In the genomic region with DNA sequence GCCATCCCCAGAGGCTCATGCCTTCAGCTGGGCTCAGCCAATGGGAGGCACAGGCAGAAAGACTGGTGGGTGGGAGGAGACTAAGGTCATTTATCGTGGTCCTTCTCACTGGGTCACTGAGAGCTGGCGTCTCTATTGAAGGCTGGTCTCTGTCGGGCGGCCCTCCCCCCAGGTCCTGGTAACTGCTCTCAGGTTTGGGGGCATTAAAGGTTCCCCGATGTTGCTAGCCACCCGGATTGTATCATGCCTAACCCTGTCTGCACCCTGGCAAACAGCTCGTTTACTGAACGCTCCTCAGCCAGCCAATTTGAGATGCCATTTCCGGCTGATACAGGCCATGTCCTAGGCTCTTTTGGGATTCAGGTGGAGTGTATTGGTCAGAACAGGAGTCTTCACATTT, we compare ENCODE assay signal across 16 cellular contexts. TPM values are rescaled to one million over a fixed set of nuclear protein-coding genes. Genes with fewer than 3 reads are reported as not detected.
DNase-seq lines count a peak whose midpoint lies in the region; ATAC-seq, FAIRE-seq and TF ChIP-seq lines count a peak whose summit lies in the region.
"Had no signal": no experiment of that assay in that cellular context is flagged by ENCODE, and none has a peak within 500 bp of the region (broad histone marks: within the 10 kb centered on the region; RNA-seq: fewer than 3 reads in every experiment).

No MANE protein-coding gene starts in this region.

- H3K4me2 ChIP-seq in HepG2 (ENCODE audit: low read depth, low read length): no peak overlapping the region
- H3K4me2 ChIP-seq: KMS-11, smooth muscle cell had no signal

- no peaks in the 10 kb centered on the region for H3K36me3 ChIP-seq in cardiac muscle cell
- peaks cover 0 to 33% of the 10 kb centered on the region in 2 donors for H3K36me3 ChIP-seq in gastroesophageal sphincter
- H3K36me3 ChIP-seq in sigmoid colon: peaks cover 0 to 23% (median 15%) of the 10 kb centered on the region in 4 donors
- peaks cover 4 to 25% of the 10 kb centered on the region in 2 donors for H3K36me3 ChIP-seq in vagina
- H3K36me3 ChIP-seq in HepG2 (replicated peaks in 1 of 2; ENCODE audit: control insufficient read depth in 1 of 2, insufficient read depth in 2 of 2, low read length in 2 of 2): peaks cover 0 to 15% of the 10 kb centered on the region in 2 experiments; a peak in 2 of 5 replicates

- peak overlapping the region; percentile 21 for H3K27ac ChIP-seq in cardiac muscle cell
- peak overlapping the region in 3 of 4 donors; percentile 55 to 66 (median 60) for H3K27ac ChIP-seq in gastroesophageal sphincter
- peak overlapping the region; percentile 20 to 64 (median 34) for H3K27ac ChIP-seq in sigmoid colon
- H3K27ac ChIP-seq in vagina: peak overlapping the region; percentile 62
- no peak overlapping the region for H3K27ac ChIP-seq in HepG2 (ENCODE audit: extremely low read length, insufficient read depth, low read length)
- H3K27ac ChIP-seq: neutrophil, SK-N-MC had no signal

- TF ChIP-seq EP300 in gastroesophageal sphincter (IDR thresholded peaks at IDR 0.05): no peak
- TF ChIP-seq EP300 in sigmoid colon (IDR thresholded peaks at IDR 0.05): no peak
- no peak for TF ChIP-seq EP300 in HepG2 (IDR thresholded peaks at IDR 0.05; ENCODE audit: low read depth in 2 of 2, low read length in 2 of 2)
- no peak for TF ChIP-seq EP300 in HepG2 (CRISPR knock-in tag; IDR thresholded peaks at IDR 0.05; ENCODE audit: borderline replicate concordance)

- no peak for TF ChIP-seq RAD21 in HepG2 (CRISPR knock-in tag; IDR thresholded peaks at IDR 0.05)

- H3K79me2 ChIP-seq in HepG2 (ENCODE audit: insufficient read depth, low read length): no peaks in the 10 kb centered on the region

- DNase-seq in cardiac muscle cell (ENCODE audit: low read depth in 1 of 2, low spot score in 1 of 2): no peak
- no peak for DNase-seq in cardiac septum (ENCODE audit: low spot score)
- DNase-seq in sigmoid colon: no peak
- no peak for DNase-seq in vagina (ENCODE audit: extremely low spot score in 2 of 2)
- DNase-seq in HepG2 (ENCODE audit: low spot score): no peak
- DNase-seq in SKM-1 (lab: John Stamatoyannopoulos, UW; ENCODE audit: unreplicated experiment): no peak
- DNase-seq: activated CD4-positive, alpha-beta memory T cell treated with anti-CD3 and anti-CD28 coated beads for 36 hours; NCI-H1417; NCI-H446 had no signal

- H3K4me3 ChIP-seq in cardiac muscle cell (no peak overlapping the region), gastroesophageal sphincter (no peak overlapping the region), sigmoid colon (no peak overlapping the region), vagina (no peak overlapping the region), HepG2 (replicated peaks in 1 of 3; ENCODE audit: insufficient read depth in 1 of 3, low read depth in 2 of 3, low read length in 3 of 3) (no peak overlapping the region)
- H3K4me3 ChIP-seq: SK-N-MC, smooth muscle cell had no signal

- no peaks in the 10 kb centered on the region for H3K27me3 ChIP-seq in cardiac muscle cell
- H3K27me3 ChIP-seq in gastroesophageal sphincter: no peaks in the 10 kb centered on the region
- H3K27me3 ChIP-seq in sigmoid colon: no peaks in the 10 kb centered on the region
- no peaks in the 10 kb centered on the region for H3K27me3 ChIP-seq in vagina
- peaks cover 0 to 7% of the 10 kb centered on the region in 2 experiments; a peak in 2 of 5 replicates for H3K27me3 ChIP-seq in HepG2 (ENCODE audit: control insufficient read depth in 1 of 2, insufficient read depth in 2 of 2, low read length in 2 of 2)
- H3K27me3 ChIP-seq: neutrophil had no signal

- H3K9me3 ChIP-seq in cardiac muscle cell (ENCODE audit: low read depth) (no peaks in the 10 kb centered on the region), gastroesophageal sphincter (no peaks in the 10 kb centered on the region), sigmoid colon (no peaks in the 10 kb centered on the region), vagina (no peaks in the 10 kb centered on the region), HepG2 (ENCODE audit: low read length) (no peaks in the 10 kb centered on the region)
- H3K9me3 ChIP-seq: neutrophil had no signal

- intact Hi-C loops in cardiac septum (cut with DNase I) (no loop called here), sigmoid colon (cut with DNase I) (no loop called here), vagina (cut with DNase I) (no loop called here), HepG2 (cut with micrococcal nuclease; ENCODE audit: unreplicated experiment) (no loop called here)

- H3K4me1 ChIP-seq in cardiac muscle cell (ENCODE audit: low read depth) (peaks cover 19% of the 10 kb centered on the region), gastroesophageal sphincter (peaks cover 0 to 23% (median 0%) of the 10 kb centered on the region in 3 donors), sigmoid colon (peaks cover 0 to 14% (median 5%) of the 10 kb centered on the region in 4 donors), vagina (peaks cover 14% of the 10 kb centered on the region), HepG2 (ENCODE audit: insufficient read depth, low read length) (no peaks in the 10 kb centered on the region)

- no peak overlapping the region for H2AFZ ChIP-seq in HepG2 (ENCODE audit: low read length)

- no TSS peak for BruUV-seq in HepG2 (replicated peaks; lab: Mats Ljungman, UMichigan)

- no peak for FAIRE-seq in HepG2 (lab: Jason Lieb, UNC)
- FAIRE-seq: GM12891 had no signal

- POLR2A ChIA-PET in HepG2 (lab: Yijun Ruan, JAX): interaction anchor here (1.0 kb wide), 1 partner anchor 9 kb away, joined by 4 read pairs; no protein-coding TSS in a partner anchor

- H3K9ac ChIP-seq in HepG2 (ENCODE audit: insufficient read depth, low read depth, low read length): no peak overlapping the region
- H3K9ac ChIP-seq: KMS-11 had no signal

- H4K20me1 ChIP-seq in HepG2 (ENCODE audit: insufficient read depth, low read length): no peaks in the 10 kb centered on the region; the same call in 1 of the 2 replicates

- CTCF ChIA-PET in HepG2 (lab: Yijun Ruan, JAX; ENCODE audit: low intra/inter-chr PET ratio, low total read pairs): no interaction called here

- no peak for TF ChIP-seq CTCF in cardiac muscle cell (IDR thresholded peaks at IDR 0.05; ENCODE audit: low read depth, low read length)
- TF ChIP-seq CTCF in gastroesophageal sphincter (IDR thresholded peaks at IDR 0.05): no peak
- no peak for TF ChIP-seq CTCF in sigmoid colon (IDR thresholded peaks at IDR 0.05)
- no peak for TF ChIP-seq CTCF in vagina (IDR thresholded peaks at IDR 0.05)
- TF ChIP-seq CTCF in HepG2 (CRISPR knock-in tag; IDR thresholded peaks at IDR 0.05): no peak

- no peak for TF ChIP-seq POLR2A in gastroesophageal sphincter (IDR thresholded peaks at IDR 0.05)
- no peak for TF ChIP-seq POLR2A in sigmoid colon (IDR thresholded peaks at IDR 0.05)
- no peak for TF ChIP-seq POLR2A in vagina (IDR thresholded peaks at IDR 0.05)
- no peak for TF ChIP-seq POLR2A in HepG2 (IDR thresholded peaks at IDR 0.05; ENCODE audit: insufficient read depth in 1 of 2, low read depth in 2 of 2, low read length in 2 of 2)

- in situ Hi-C loops in HepG2 (cut with HindIII; ENCODE audit: extremely low pct_ligation_motif_present, low pct_unique_long_range_greater_than_20kb): loop anchor here (25.0 kb wide), 2 partner anchors 354 to 604 kb away; partner anchors contain the start of gene LRRK1

- ATAC-seq in gastroesophageal sphincter (no peak), HepG2 (no peak), HG03442 (IDR thresholded peaks at IDR 0.05; ENCODE audit: unreplicated experiment) (no peak)

- WGBS in gastroesophageal sphincter (ENCODE audit: low coverage in 1 of 2), 2 donors: 57% methylated on average over 4 of the region's 9 CpGs; no CpG with 5 or more reads in 1 of the 2 donors
- 69 to 81% methylated on average over 9 of the region's 9 CpGs for WGBS in sigmoid colon, 2 donors
- 88% methylated on average over 5 of the region's 9 CpGs for WGBS in HepG2 (ENCODE audit: low lambda C conversion rate)

RNA-seq across cellular contexts. Expression of gene SELENOS, which starts 10.5 kb away (rescaled TPM):
- total RNA-seq in cardiac muscle cell (48.3 and 49.0 TPM in 2 replicates), cardiac septum (51.6 TPM), gastroesophageal sphincter (10 to 100 TPM; 56.1 to 75.5 (median 64.5) TPM), sigmoid colon (10 to 100 TPM; 39.3 to 62.1 (median 44.1) TPM), vagina (47.6 TPM), HepG2 (2016; rRNA removed; fragmentation: Illumina TruSeq; extraction: Trizol) (31.6 and 63.0 TPM in 2 replicates)
- polyA plus RNA-seq in cardiac muscle cell (78.0 and 103 TPM in 2 replicates), sigmoid colon (100 to 1,000 TPM in 1 of 3 donors, 10 to 100 TPM in 2; 55.9 to 127 (median 66.1) TPM), HepG2 (2011; rRNA removed) (56.6 and 66.1 TPM in 2 replicates)
- total RNA-seq in HepG2 (2016; cell fraction: cytosol; rRNA removed; fragmentation: Illumina TruSeq; extraction: Trizol; ENCODE audit: low read depth): 25.6 and 30.5 TPM in 2 replicates
- 31.1 and 66.3 TPM in 2 replicates for total RNA-seq in HepG2 (2016; cell fraction: insoluble cytoplasmic fraction; rRNA removed; fragmentation: Illumina TruSeq; extraction: Trizol)
- 32.0 and 35.3 TPM in 2 replicates for total RNA-seq in HepG2 (2016; cell fraction: membrane; rRNA removed; fragmentation: Illumina TruSeq; extraction: Trizol)
- 52.7 and 62.7 TPM in 2 replicates for total RNA-seq in HepG2 (2016; cell fraction: nucleus; rRNA removed; fragmentation: Illumina TruSeq; extraction: Trizol)
- polyA plus RNA-seq in HepG2 (2011; cell fraction: cytosol; rRNA removed): 58.8 and 79.4 TPM in 2 replicates
- polyA plus RNA-seq in HepG2 (2011; cell fraction: nucleus; rRNA removed): 21.8 and 28.5 TPM in 2 replicates
- polyA plus RNA-seq in HepG2 (2012): 38.2 and 44.5 TPM in 2 replicates
- 19.0 and 26.3 TPM in 2 replicates for polyA plus RNA-seq in HepG2 (2016; cell fraction: cytosol; fragmentation: Illumina TruSeq; extraction: Trizol; ENCODE audit: low read depth)
- 29.3 and 32.0 TPM in 2 replicates for polyA plus RNA-seq in HepG2 (2016; cell fraction: insoluble cytoplasmic fraction; fragmentation: Illumina TruSeq; extraction: Trizol; ENCODE audit: low read depth)
- polyA plus RNA-seq in HepG2 (2016; cell fraction: membrane; fragmentation: Illumina TruSeq; extraction: Trizol; ENCODE audit: low read depth): 23.0 and 24.1 TPM in 2 replicates
- 81.3 and 91.5 TPM in 2 replicates for polyA plus RNA-seq in HepG2 (2016; cell fraction: nucleus; fragmentation: Illumina TruSeq; extraction: Trizol; ENCODE audit: insufficient read depth, low read depth)
- 31.0 and 35.1 TPM in 2 replicates for polyA minus RNA-seq in HepG2 (2011; rRNA and poly(A)+ RNA removed; ENCODE audit: low replicate concordance)
- 19.4 and 21.8 TPM in 2 replicates for polyA minus RNA-seq in HepG2 (2011; cell fraction: cytosol; rRNA and poly(A)+ RNA removed)
- 64.9 and 77.1 TPM in 2 replicates for polyA minus RNA-seq in HepG2 (2011; cell fraction: nucleus; rRNA and poly(A)+ RNA removed)

RNA-seq across cellular contexts. Expression of gene CHSY1, which starts 14.9 kb away (rescaled TPM):
- total RNA-seq in cardiac muscle cell: 28.0 and 30.3 TPM in 2 replicates
- 33.4 and 36.0 TPM in 2 replicates for polyA plus RNA-seq in cardiac muscle cell
- 17.5 TPM for total RNA-seq in cardiac septum
- total RNA-seq in gastroesophageal sphincter: 10 to 100 TPM; 13.8 to 30.6 (median 19.9) TPM
- 10 to 100 TPM; 11.2 to 13.6 (median 12.6) TPM for total RNA-seq in sigmoid colon
- 1 to 10 TPM; 1.8 to 8.2 (median 2.3) TPM for polyA plus RNA-seq in sigmoid colon
- 28.0 TPM for total RNA-seq in vagina
- 12.8 and 13.7 TPM in 2 replicates for total RNA-seq in HepG2 (2016; rRNA removed; fragmentation: Illumina TruSeq; extraction: Trizol)
- 4.3 and 5.4 TPM in 2 replicates for total RNA-seq in HepG2 (2016; cell fraction: cytosol; rRNA removed; fragmentation: Illumina TruSeq; extraction: Trizol; ENCODE audit: low read depth)
- 12.1 and 12.6 TPM in 2 replicates for total RNA-seq in HepG2 (2016; cell fraction: insoluble cytoplasmic fraction; rRNA removed; fragmentation: Illumina TruSeq; extraction: Trizol)
- total RNA-seq in HepG2 (2016; cell fraction: membrane; rRNA removed; fragmentation: Illumina TruSeq; extraction: Trizol): 7.0 and 7.9 TPM in 2 replicates
- 10.5 and 11.5 TPM in 2 replicates for total RNA-seq in HepG2 (2016; cell fraction: nucleus; rRNA removed; fragmentation: Illumina TruSeq; extraction: Trizol)
- polyA plus RNA-seq in HepG2 (2011; rRNA removed): 11.2 and 13.3 TPM in 2 replicates
- polyA plus RNA-seq in HepG2 (2011; cell fraction: cytosol; rRNA removed): 10.0 and 13.2 TPM in 2 replicates
- polyA plus RNA-seq in HepG2 (2011; cell fraction: nucleus; rRNA removed): 4.9 and 5.5 TPM in 2 replicates
- polyA plus RNA-seq in HepG2 (2012): 11.0 and 11.8 TPM in 2 replicates
- polyA plus RNA-seq in HepG2 (2016; cell fraction: cytosol; fragmentation: Illumina TruSeq; extraction: Trizol; ENCODE audit: low read depth): 0.72 and 0.77 TPM in 2 replicates
- polyA plus RNA-seq in HepG2 (2016; cell fraction: insoluble cytoplasmic fraction; fragmentation: Illumina TruSeq; extraction: Trizol; ENCODE audit: low read depth): 13.1 and 14.5 TPM in 2 replicates
- polyA plus RNA-seq in HepG2 (2016; cell fraction: membrane; fragmentation: Illumina TruSeq; extraction: Trizol; ENCODE audit: low read depth): 4.8 TPM in 2 replicates
- 14.6 and 15.9 TPM in 2 replicates for polyA plus RNA-seq in HepG2 (2016; cell fraction: nucleus; fragmentation: Illumina TruSeq; extraction: Trizol; ENCODE audit: insufficient read depth, low read depth)
- polyA minus RNA-seq in HepG2 (2011; rRNA and poly(A)+ RNA removed; ENCODE audit: low replicate concordance): 12.6 and 31.1 TPM in 2 replicates
- 16.8 and 17.1 TPM in 2 replicates for polyA minus RNA-seq in HepG2 (2011; cell fraction: cytosol; rRNA and poly(A)+ RNA removed)
- 15.8 and 18.3 TPM in 2 replicates for polyA minus RNA-seq in HepG2 (2011; cell fraction: nucleus; rRNA and poly(A)+ RNA removed)

RNA-seq across cellular contexts. Expression of gene SNRPA1, which starts 28.3 kb away (rescaled TPM):
- total RNA-seq in cardiac muscle cell: 36.6 and 43.1 TPM in 2 replicates
- polyA plus RNA-seq in cardiac muscle cell: 131 and 168 TPM in 2 replicates
- 26.0 TPM for total RNA-seq in cardiac septum
- total RNA-seq in gastroesophageal sphincter: 10 to 100 TPM; 22.5 to 39.5 (median 27.7) TPM
- total RNA-seq in sigmoid colon: 10 to 100 TPM; 26.0 to 40.5 (median 33.7) TPM
- 10 to 100 TPM; 57.7 to 76.3 (median 70.3) TPM for polyA plus RNA-seq in sigmoid colon
- 30.7 TPM for total RNA-seq in vagina
- total RNA-seq in HepG2 (2016; rRNA removed; fragmentation: Illumina TruSeq; extraction: Trizol): 41.2 and 72.5 TPM in 2 replicates
- 21.5 and 21.7 TPM in 2 replicates for total RNA-seq in HepG2 (2016; cell fraction: cytosol; rRNA removed; fragmentation: Illumina TruSeq; extraction: Trizol; ENCODE audit: low read depth)
- 44.9 and 72.9 TPM in 2 replicates for total RNA-seq in HepG2 (2016; cell fraction: insoluble cytoplasmic fraction; rRNA removed; fragmentation: Illumina TruSeq; extraction: Trizol)
- 29.4 and 29.6 TPM in 2 replicates for total RNA-seq in HepG2 (2016; cell fraction: membrane; rRNA removed; fragmentation: Illumina TruSeq; extraction: Trizol)
- 43.1 and 47.7 TPM in 2 replicates for total RNA-seq in HepG2 (2016; cell fraction: nucleus; rRNA removed; fragmentation: Illumina TruSeq; extraction: Trizol)
- 80.0 and 108 TPM in 2 replicates for polyA plus RNA-seq in HepG2 (2011; rRNA removed)
- 70.8 and 71.1 TPM in 2 replicates for polyA plus RNA-seq in HepG2 (2011; cell fraction: cytosol; rRNA removed)
- 95.5 and 97.7 TPM in 2 replicates for polyA plus RNA-seq in HepG2 (2011; cell fraction: nucleus; rRNA removed)
- 77.4 and 94.8 TPM in 2 replicates for polyA plus RNA-seq in HepG2 (2012)
- polyA plus RNA-seq in HepG2 (2016; cell fraction: cytosol; fragmentation: Illumina TruSeq; extraction: Trizol; ENCODE audit: low read depth): 43.0 and 50.4 TPM in 2 replicates
- polyA plus RNA-seq in HepG2 (2016; cell fraction: insoluble cytoplasmic fraction; fragmentation: Illumina TruSeq; extraction: Trizol; ENCODE audit: low read depth): 177 and 178 TPM in 2 replicates
- polyA plus RNA-seq in HepG2 (2016; cell fraction: membrane; fragmentation: Illumina TruSeq; extraction: Trizol; ENCODE audit: low read depth): 42.8 and 43.9 TPM in 2 replicates
- 92.5 and 99.3 TPM in 2 replicates for polyA plus RNA-seq in HepG2 (2016; cell fraction: nucleus; fragmentation: Illumina TruSeq; extraction: Trizol; ENCODE audit: insufficient read depth, low read depth)
- polyA minus RNA-seq in HepG2 (2011; rRNA and poly(A)+ RNA removed; ENCODE audit: low replicate concordance): 12.8 and 30.9 TPM in 2 replicates
- polyA minus RNA-seq in HepG2 (2011; cell fraction: cytosol; rRNA and poly(A)+ RNA removed): 23.8 and 31.7 TPM in 2 replicates
- 50.7 and 51.6 TPM in 2 replicates for polyA minus RNA-seq in HepG2 (2011; cell fraction: nucleus; rRNA and poly(A)+ RNA removed)
